Comparison of ENCODE assay signal across 1 cellular context in genomic region chr11:62856333-62856910, GRCh38.
TF ChIP-seq lines count a peak whose summit lies in the region.

No MANE protein-coding gene starts in this region.

TF ChIP-seq in K562, 482 proteins besides CTCF, POLR2A, EP300 and RAD21 (continued from another document):
- TF ChIP-seq ZBTB43 (CRISPR knock-in tag; IDR thresholded peaks at IDR 0.05): peak; percentile 23; the same call in 1 of the 2 replicates
- peak; percentile 2 for TF ChIP-seq ZNF511 (CRISPR knock-in tag; IDR thresholded peaks at IDR 0.05)
- 0 out of 2 replicates have a peak, but pooled peaks have one; percentile 28 for TF ChIP-seq CC2D1A (IDR thresholded peaks at IDR 0.05)
